In the genomic region with DNA sequence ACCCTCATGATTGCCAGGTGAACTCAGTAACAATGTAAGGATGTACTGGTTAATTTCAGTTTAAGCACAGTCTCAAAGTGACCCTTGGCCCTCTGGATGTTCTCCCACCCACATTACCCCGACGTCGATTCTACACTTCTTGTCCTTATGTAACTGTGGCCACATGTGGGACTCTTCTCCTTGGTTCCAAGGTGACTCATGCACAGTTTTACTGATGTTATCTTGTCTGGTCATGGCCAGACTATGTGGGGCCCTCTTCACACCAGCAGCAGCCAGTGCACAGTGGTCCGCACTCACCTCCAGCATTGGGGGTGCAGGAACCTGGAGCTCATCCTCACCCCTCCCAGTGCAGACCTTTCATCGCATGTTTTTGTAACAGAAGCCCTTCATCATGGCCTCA, we compare ENCODE assay signal across 38 cellular contexts.
"Had no signal": no experiment of that assay in that cellular context is flagged by ENCODE, and none has a peak within 500 bp of the region (broad histone marks: within the 10 kb centered on the region; RNA-seq: fewer than 3 reads in every experiment).

No MANE protein-coding gene starts in this region.

- H3K4me3 Mint-ChIP-seq: activated naive CD4-positive, alpha-beta T cell treated with anti-CD3 and anti-CD28 coated beads for 36 hours; activated naive CD4-positive, alpha-beta T cell treated with anti-CD3 and anti-CD28 coated beads, Interleukin-2, amount 10 ng/mL, durations not matched to agents 7 days and 5 days; activated naive CD4-positive, alpha-beta T cell treated with anti-CD3 and anti-CD28 coated beads, Interleukin-2, amount 50 U/mL, for 24 hours; activated naive CD8-positive, alpha-beta T cell; activated naive CD8-positive, alpha-beta T cell treated with anti-CD3 and anti-CD28 coated beads, Interleukin-2, amount 10 ng/mL, durations not matched to agents 7 days and 5 days; activated naive CD8-positive, alpha-beta T cell treated with anti-CD3 and anti-CD28 coated beads, Interleukin-2, amount 50 U/mL, for 24 hours; activated T-cell treated with anti-CD3 and anti-CD28 coated beads, Interleukin-2, amount 50 U/mL, for 24 hours; activated T-cell treated with anti-CD3 and anti-CD28 coated beads, Interleukin-2, amount 50 U/mL, for 4 hours; activated T-cell treated with anti-CD3 and anti-CD28 coated beads, Interleukin-2, amount 50 U/mL, for 72 hours; activated T-helper 1 cell treated with anti-CD3 and anti-CD28 coated beads, Interleukin-12 subunit alpha, Interleukin-12 subunit beta, Interleukin-2, Interleukin-4 antibody, amounts not matched to agents 30 ng/mL and 10 ng/mL and 1 ng/mL, durations not matched to agents 14 hours and 24 hours and 36 hours; activated T-helper 17 cell treated with anti-CD3 and anti-CD28 coated beads, Interleukin-2, amount 50 U/mL, for 72 hours; brain; central memory CD8-positive, alpha-beta T cell had no signal

- FAIRE-seq: astrocyte had no signal

- H3K4me1 Mint-ChIP-seq: activated naive CD4-positive, alpha-beta T cell treated with anti-CD3 and anti-CD28 coated beads, Interleukin-2, amount 10 ng/mL, durations not matched to agents 7 days and 5 days; activated naive CD4-positive, alpha-beta T cell treated with anti-CD3 and anti-CD28 coated beads, Interleukin-2, amount 50 U/mL, for 24 hours; activated naive CD8-positive, alpha-beta T cell treated with anti-CD3 and anti-CD28 coated beads, Interleukin-2, amount 10 ng/mL, durations not matched to agents 7 days and 5 days; activated naive CD8-positive, alpha-beta T cell treated with anti-CD3 and anti-CD28 coated beads, Interleukin-2, amount 50 U/mL, for 24 hours; activated T-helper 17 cell treated with anti-CD3 and anti-CD28 coated beads, Interleukin-2, amount 50 U/mL, for 72 hours; central memory CD8-positive, alpha-beta T cell had no signal

- H3K27me3 ChIP-seq: adrenal gland, ascending aorta, body of pancreas, brain microvascular endothelial cell, breast epithelium, cardiac muscle cell had no signal

- H3K9me3 ChIP-seq: adrenal gland, ascending aorta, body of pancreas, breast epithelium had no signal

- H3K36me3 ChIP-seq: adrenal gland, ascending aorta, brain microvascular endothelial cell, breast epithelium, cardiac muscle cell had no signal

- H3K27me3 Mint-ChIP-seq: activated naive CD4-positive, alpha-beta T cell treated with anti-CD3 and anti-CD28 coated beads, Interleukin-2, amount 10 ng/mL, durations not matched to agents 7 days and 5 days; activated naive CD4-positive, alpha-beta T cell treated with anti-CD3 and anti-CD28 coated beads, Interleukin-2, amount 50 U/mL, for 24 hours; activated naive CD8-positive, alpha-beta T cell; activated naive CD8-positive, alpha-beta T cell treated with anti-CD3 and anti-CD28 coated beads, Interleukin-2, amount 10 ng/mL, durations not matched to agents 7 days and 5 days; activated naive CD8-positive, alpha-beta T cell treated with anti-CD3 and anti-CD28 coated beads, Interleukin-2, amount 50 U/mL, for 24 hours; activated T-cell treated with anti-CD3 and anti-CD28 coated beads, Interleukin-2, amount 50 U/mL, for 24 hours; activated T-helper 17 cell treated with anti-CD3 and anti-CD28 coated beads, Interleukin-2, amount 50 U/mL, for 72 hours; brain; central memory CD8-positive, alpha-beta T cell had no signal

- ATAC-seq: activated naive CD4-positive, alpha-beta T cell treated with anti-CD3 and anti-CD28 coated beads, Interleukin-2, amount 50 U/mL, for 72 hours; activated naive CD8-positive, alpha-beta T cell treated with anti-CD3 and anti-CD28 coated beads, Interleukin-2, amount 50 U/mL, for 24 hours; activated T-cell treated with anti-CD3 and anti-CD28 coated beads, Interleukin-2, amount 50 U/mL, for 4 hours; activated T-cell treated with anti-CD3 and anti-CD28 coated beads, Interleukin-2, amount 50 U/mL, for 72 hours; activated T-helper 17 cell treated with anti-CD3 and anti-CD28 coated beads, Interleukin-2, amount 50 U/mL, for 72 hours; body of pancreas had no signal

- H3K4me1 ChIP-seq: adrenal gland, ascending aorta, body of pancreas, breast epithelium had no signal

- H3K36me3 Mint-ChIP-seq: activated naive CD4-positive, alpha-beta T cell treated with anti-CD3 and anti-CD28 coated beads, Interleukin-2, amount 50 U/mL, for 24 hours; activated naive CD8-positive, alpha-beta T cell; activated naive CD8-positive, alpha-beta T cell treated with anti-CD3 and anti-CD28 coated beads, Interleukin-2, amount 10 ng/mL, durations not matched to agents 7 days and 5 days; brain had no signal

- H3K4me3 ChIP-seq: adrenal gland, ascending aorta, body of pancreas, breast epithelium, cardiac muscle cell had no signal

- H3K9me3 Mint-ChIP-seq: activated naive CD4-positive, alpha-beta T cell treated with anti-CD3 and anti-CD28 coated beads for 36 hours; activated naive CD8-positive, alpha-beta T cell treated with anti-CD3 and anti-CD28 coated beads, Interleukin-2, amount 50 U/mL, for 24 hours; activated T-cell treated with anti-CD3 and anti-CD28 coated beads, Interleukin-2, amount 50 U/mL, for 4 hours; activated T-cell treated with anti-CD3 and anti-CD28 coated beads, Interleukin-2, amount 50 U/mL, for 72 hours; activated T-helper 17 cell treated with anti-CD3 and anti-CD28 coated beads, Interleukin-2, amount 50 U/mL, for 72 hours had no signal

- DNase-seq: activated effector memory CD4-positive, alpha-beta T cell treated with anti-CD3 and anti-CD28 coated beads, Interleukin-2, amount 50 U/mL, for 16 hours; activated effector memory CD4-positive, alpha-beta T cell treated with Interleukin-2 at 50 U/mL for 16 hours; activated gamma-delta T cell; activated gamma-delta T cell treated with Interleukin-2 at 50 U/mL for 16 hours; activated naive CD4-positive, alpha-beta T cell; activated naive CD4-positive, alpha-beta T cell treated with anti-CD3 and anti-CD28 coated beads for 36 hours; activated naive CD4-positive, alpha-beta T cell treated with anti-CD3 and anti-CD28 coated beads, Interleukin-2, amount 10 ng/mL, durations not matched to agents 7 days and 5 days; activated naive CD4-positive, alpha-beta T cell treated with anti-CD3 and anti-CD28 coated beads, Interleukin-2, amount 50 U/mL, for 16 hours; activated naive CD4-positive, alpha-beta T cell treated with Interleukin-2 at 50 U/mL for 16 hours; activated naive CD8-positive, alpha-beta T cell treated with anti-CD3 and anti-CD28 coated beads, Interleukin-2, amount 10 ng/mL, durations not matched to agents 7 days and 5 days; activated naive CD8-positive, alpha-beta T cell treated with anti-CD3 and anti-CD28 coated beads, Interleukin-2, amount 50 U/mL, for 24 hours; activated T-cell treated with anti-CD3 and anti-CD28 coated beads for 4 hours; activated T-cell treated with anti-CD3 and anti-CD28 coated beads, Interleukin-2, amount 50 U/mL, for 1 hour; activated T-cell treated with anti-CD3 and anti-CD28 coated beads, Interleukin-2, amount 50 U/mL, for 24 hours; activated T-cell treated with anti-CD3 and anti-CD28 coated beads, Interleukin-2, amount 50 U/mL, for 4 hours; activated T-cell treated with anti-CD3 and anti-CD28 coated beads, Interleukin-2, amount 50 U/mL, for 72 hours; adrenal gland; amniotic stem cell; amygdala; anterior cingulate cortex; aorta; body of pancreas; brain microvascular endothelial cell; caudate nucleus; central memory CD4-positive, alpha-beta T cell; cerebellar nuclear complex had no signal

- H3K27ac ChIP-seq: adrenal gland, ascending aorta, body of pancreas, brain microvascular endothelial cell, breast epithelium, cardiac muscle cell had no signal

- H3K27ac Mint-ChIP-seq: activated naive CD4-positive, alpha-beta T cell treated with anti-CD3 and anti-CD28 coated beads for 36 hours; activated naive CD4-positive, alpha-beta T cell treated with anti-CD3 and anti-CD28 coated beads, Interleukin-2, amount 10 ng/mL, durations not matched to agents 7 days and 5 days; activated naive CD4-positive, alpha-beta T cell treated with anti-CD3 and anti-CD28 coated beads, Interleukin-2, amount 50 U/mL, for 24 hours; activated naive CD4-positive, alpha-beta T cell treated with anti-CD3 and anti-CD28 coated beads, Interleukin-2, amount 50 U/mL, for 72 hours; activated naive CD8-positive, alpha-beta T cell; activated naive CD8-positive, alpha-beta T cell treated with anti-CD3 and anti-CD28 coated beads, Interleukin-2, amount 10 ng/mL, durations not matched to agents 7 days and 5 days; activated naive CD8-positive, alpha-beta T cell treated with anti-CD3 and anti-CD28 coated beads, Interleukin-2, amount 50 U/mL, for 24 hours; activated T-cell treated with anti-CD3 and anti-CD28 coated beads, Interleukin-2, amount 50 U/mL, for 24 hours; activated T-cell treated with anti-CD3 and anti-CD28 coated beads, Interleukin-2, amount 50 U/mL, for 72 hours; activated T-helper 1 cell treated with anti-CD3 and anti-CD28 coated beads, Interleukin-12 subunit alpha, Interleukin-12 subunit beta, Interleukin-2, Interleukin-4 antibody, amounts not matched to agents 30 ng/mL and 10 ng/mL and 1 ng/mL, durations not matched to agents 14 hours and 24 hours and 36 hours; activated T-helper 17 cell treated with anti-CD3 and anti-CD28 coated beads, Interleukin-2, amount 50 U/mL, for 72 hours; activated T-helper 2 cell treated with anti-CD3 and anti-CD28 coated beads, Interferon-gamma antibody, Interleukin-2, Interleukin-4, amounts not matched to agents 10 μg/mL and 5 μg/mL and 100 μg/mL, durations not matched to agents 14 hours and 24 hours and 36 hours; brain had no signal
